18 cellular contexts compared by ENCODE assay signal in the genomic region with DNA sequence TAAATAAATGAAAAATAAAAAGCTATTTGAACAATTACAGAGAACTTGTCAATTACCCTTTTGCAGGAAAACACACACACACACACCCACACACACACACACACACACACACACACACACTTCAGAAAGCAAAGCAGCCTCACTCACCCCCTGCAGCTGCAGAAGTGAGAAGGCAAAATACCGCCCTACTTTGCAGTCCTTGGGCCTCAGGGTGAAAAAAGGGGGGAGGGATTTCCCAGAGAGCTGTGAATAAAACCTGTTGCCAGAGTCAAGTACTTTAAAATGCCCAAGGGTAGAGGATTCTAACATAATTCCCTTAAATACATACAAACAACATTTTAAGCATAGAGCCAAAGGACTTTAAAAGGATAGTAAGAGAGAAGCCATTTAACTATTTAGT.
"Had no signal": no experiment of that assay in that cellular context is flagged by ENCODE, and none has a peak within 500 bp of the region (broad histone marks: within the 10 kb centered on the region; RNA-seq: fewer than 3 reads in every experiment).

No MANE protein-coding gene starts in this region.

- H3K27ac ChIP-seq: brain microvascular endothelial cell, left ventricle myocardium inferior, psoas muscle, suprapubic skin had no signal

- H3K4me3 ChIP-seq: left ventricle myocardium inferior, psoas muscle, suprapubic skin had no signal

- H3K36me3 Mint-ChIP-seq: activated naive CD8-positive, alpha-beta T cell treated with anti-CD3 and anti-CD28 coated beads, Interleukin-2, amount 10 ng/mL, durations not matched to agents 7 days and 5 days; memory B cell; naive thymus-derived CD8-positive, alpha-beta T cell had no signal

- H3K27me3 ChIP-seq: brain microvascular endothelial cell, suprapubic skin had no signal

- H3K27ac Mint-ChIP-seq: activated CD8-positive, alpha-beta T cell treated with anti-CD3 and anti-CD28 coated beads, Interleukin-2, amount 10 ng/mL, durations not matched to agents 7 days and 5 days; activated naive CD8-positive, alpha-beta T cell treated with anti-CD3 and anti-CD28 coated beads, Interleukin-2, amount 10 ng/mL, durations not matched to agents 7 days and 5 days; activated T-cell treated with anti-CD3 and anti-CD28 coated beads, Interleukin-2, amount 50 U/mL, for 72 hours; memory B cell; naive thymus-derived CD8-positive, alpha-beta T cell; stimulated activated naive CD8-positive, alpha-beta T cell treated with anti-CD3 and anti-CD28 coated beads, Interleukin-15, Interleukin-2, amounts not matched to agents 100 ng/mL and 50 ng/mL, for 24 hours had no signal

- H3K9me3 ChIP-seq: left ventricle myocardium inferior, psoas muscle, suprapubic skin had no signal

- H3K4me1 Mint-ChIP-seq: activated naive CD8-positive, alpha-beta T cell treated with anti-CD3 and anti-CD28 coated beads, Interleukin-2, amount 10 ng/mL, durations not matched to agents 7 days and 5 days; central memory CD8-positive, alpha-beta T cell; memory B cell; naive thymus-derived CD8-positive, alpha-beta T cell had no signal

- H3K9me3 Mint-ChIP-seq: memory B cell had no signal

- H3K36me3 ChIP-seq: brain microvascular endothelial cell, left ventricle myocardium inferior, suprapubic skin had no signal

- ATAC-seq: activated CD8-positive, alpha-beta T cell treated with anti-CD3 and anti-CD28 coated beads, Interleukin-2, amount 10 ng/mL, durations not matched to agents 7 days and 5 days; activated T-cell treated with anti-CD3 and anti-CD28 coated beads, Interleukin-2, amount 50 U/mL, for 72 hours; naive thymus-derived CD8-positive, alpha-beta T cell; psoas muscle; sciatic nerve had no signal

- H3K4me3 Mint-ChIP-seq: activated CD8-positive, alpha-beta T cell treated with anti-CD3 and anti-CD28 coated beads, Interleukin-2, amount 10 ng/mL, durations not matched to agents 7 days and 5 days; activated naive CD8-positive, alpha-beta T cell treated with anti-CD3 and anti-CD28 coated beads, Interleukin-2, amount 10 ng/mL, durations not matched to agents 7 days and 5 days; activated T-cell treated with anti-CD3 and anti-CD28 coated beads, Interleukin-2, amount 50 U/mL, for 72 hours; central memory CD8-positive, alpha-beta T cell; memory B cell; naive thymus-derived CD8-positive, alpha-beta T cell; stimulated activated naive CD8-positive, alpha-beta T cell treated with anti-CD3 and anti-CD28 coated beads, Interleukin-15, Interleukin-2, amounts not matched to agents 100 ng/mL and 50 ng/mL, for 24 hours had no signal

- H3K27me3 Mint-ChIP-seq: activated naive CD8-positive, alpha-beta T cell treated with anti-CD3 and anti-CD28 coated beads, Interleukin-2, amount 10 ng/mL, durations not matched to agents 7 days and 5 days; central memory CD8-positive, alpha-beta T cell; memory B cell; naive thymus-derived CD8-positive, alpha-beta T cell; stimulated activated naive CD8-positive, alpha-beta T cell treated with anti-CD3 and anti-CD28 coated beads, Interleukin-15, Interleukin-2, amounts not matched to agents 100 ng/mL and 50 ng/mL, for 24 hours had no signal

- H3K4me1 ChIP-seq: left ventricle myocardium inferior, psoas muscle, suprapubic skin had no signal

- DNase-seq: activated CD4-positive, alpha-beta T cell treated with anti-CD3 and anti-CD28 coated beads for 48 hours; activated CD8-positive, alpha-beta memory T cell treated with anti-CD3 and anti-CD28 coated beads, Interleukin-2, amount 50 U/mL, for 48 hours; activated CD8-positive, alpha-beta T cell treated with anti-CD3 and anti-CD28 coated beads, Interleukin-2, amount 10 ng/mL, durations not matched to agents 7 days and 5 days; activated naive CD8-positive, alpha-beta T cell treated with anti-CD3 and anti-CD28 coated beads, Interleukin-2, amount 10 ng/mL, durations not matched to agents 7 days and 5 days; activated T-cell treated with anti-CD3 and anti-CD28 coated beads, Interleukin-2, amount 50 U/mL, for 72 hours; brain microvascular endothelial cell; cortex of kidney; head of caudate nucleus; left ventricle myocardium inferior; naive thymus-derived CD8-positive, alpha-beta T cell; psoas muscle; T-helper 1 cell; trophoblast cell had no signal
